9 cellular contexts compared by ENCODE assay signal in genomic region chr16:22092143-22092933, GRCh38. TPM values are rescaled to one million over a fixed set of nuclear protein-coding genes. Genes with fewer than 3 reads are reported as not detected.
DNase-seq lines count a peak whose midpoint lies in the region; ATAC-seq, FAIRE-seq and TF ChIP-seq lines count a peak whose summit lies in the region.
"Had no signal": no experiment of that assay in that cellular context is flagged by ENCODE, and none has a peak within 500 bp of the region (broad histone marks: within the 10 kb centered on the region; RNA-seq: fewer than 3 reads in every experiment).

Gene VWA3A, plus strand, starts transcription at chr16:22092541. Its CDS starts 97 bp downstream, at chr16:22092638.

- H3K9me3 ChIP-seq in HUES6 (ENCODE audit: control insufficient read depth, insufficient read depth, low read depth, low read length) (no peaks in the 10 kb centered on the region), endocrine pancreas (ENCODE audit: control insufficient read depth, low read length) (no peaks in the 10 kb centered on the region), lower lobe of right lung (no peaks in the 10 kb centered on the region)

- H3K27me3 ChIP-seq in HUES6 (ENCODE audit: control insufficient read depth, insufficient read depth, low read length) = no peaks in the 10 kb centered on the region
- no peaks in the 10 kb centered on the region for H3K27me3 ChIP-seq in endocrine pancreas (ENCODE audit: control insufficient read depth, insufficient read depth, low read length)
- H3K27me3 ChIP-seq in lower lobe of right lung (ENCODE audit: low read depth) = peaks cover 5% of the 10 kb centered on the region

- FAIRE-seq in HTR-8/SVneo (lab: Jason Lieb, UNC) = no peak

- intact Hi-C loops in lower lobe of right lung (cut with DNase I) = no loop called here

- H3K27ac ChIP-seq in HUES6 (ENCODE audit: low read depth, low read length) (no peak within 1 kb of the TSS), lower lobe of right lung (no peak within 1 kb of the TSS)

- H3K36me3 ChIP-seq in HUES6 (ENCODE audit: control insufficient read depth, insufficient read depth, low read length) (no peaks in the 10 kb centered on the region), endocrine pancreas (ENCODE audit: control insufficient read depth, insufficient read depth, low read length) (no peaks in the 10 kb centered on the region), lower lobe of right lung (peaks cover 1% of the 10 kb centered on the region)

- H3K9ac ChIP-seq in HUES6 (ENCODE audit: low read length) (peak within 1 kb of the TSS; percentile 57), endocrine pancreas (ENCODE audit: control insufficient read depth, insufficient read depth, low read length) (peak within 1 kb of the TSS; percentile 30)

- DNase-seq in AG10803 (ENCODE audit: low read depth) = peak; percentile 82
- DNase-seq in lower lobe of right lung = no peak
- no peak for DNase-seq in NCI-H187 treated with DMSO at 0.1 percent for 48 hours (lab: John Stamatoyannopoulos, UW)
- no peak for DNase-seq in HTR-8/SVneo (ENCODE audit: insufficient read length, low spot score)
- no peak for DNase-seq in activated T-cell treated with anti-CD3 and anti-CD28 coated beads, Interleukin-2, amount 50 U/mL, for 1 hour

- TF ChIP-seq CTCF in AG10803 (conservative IDR thresholded peaks at IDR 0.05; ENCODE audit: low read length) (no peak), lower lobe of right lung (IDR thresholded peaks at IDR 0.05) (no peak)

- peaks cover 10% of the 10 kb centered on the region for H3K4me1 ChIP-seq in HUES6 (ENCODE audit: control insufficient read depth, insufficient read depth, low read length)
- H3K4me1 ChIP-seq in endocrine pancreas (ENCODE audit: control insufficient read depth, insufficient read depth, low read length) = no peaks in the 10 kb centered on the region
- no peaks in the 10 kb centered on the region for H3K4me1 ChIP-seq in lower lobe of right lung

- ATAC-seq in lower lobe of right lung (peak; percentile 46 to 52), GM19351 (IDR thresholded peaks at IDR 0.05; ENCODE audit: unreplicated experiment) (no peak)

- H3K4me3 ChIP-seq in AG10803 (ENCODE audit: low read length) = peak within 1 kb of the TSS; percentile 20
- peak within 1 kb of the TSS; percentile 13; the same call in 1 of the 2 replicates for H3K4me3 ChIP-seq in HUES6 (ENCODE audit: low read depth, low read length)
- no peak within 1 kb of the TSS for H3K4me3 ChIP-seq in endocrine pancreas (ENCODE audit: control insufficient read depth, insufficient read depth, low read length)
- H3K4me3 ChIP-seq in lower lobe of right lung = no peak within 1 kb of the TSS
- H3K4me3 ChIP-seq: lung had no signal

RNA-seq across cellular contexts. Expression of gene VWA3A, which starts in this region (rescaled TPM):
- 12.3 TPM for total RNA-seq in lower lobe of right lung

Comparison
In these comparisons a context has a peak if more than half of its experiments do, and no peak if none do; other contexts are left out.
1. H3K4me3 ChIP-seq: peak in AG10803 (single experiment) and HUES6 (single experiment); none in endocrine pancreas (single experiment) and lower lobe of right lung (single experiment).